Comparison of ENCODE assay signal across 9 cellular contexts in genomic region chr22:44085743-44086741, GRCh38.
DNase-seq lines count a peak whose midpoint lies in the region; ATAC-seq and TF ChIP-seq lines count a peak whose summit lies in the region.
"Had no signal": no experiment of that assay in that cellular context is flagged by ENCODE, and none has a peak within 500 bp of the region (broad histone marks: within the 10 kb centered on the region; RNA-seq: fewer than 3 reads in every experiment).

No MANE protein-coding gene starts in this region.

- peak; percentile 88 for DNase-seq in MCF 10A (ENCODE audit: unreplicated experiment)
- no peak for DNase-seq in breast epithelium (ENCODE audit: low spot score in 2 of 2)
- DNase-seq in NAMALWA (ENCODE audit: low spot score) = peak; percentile 76
- DNase-seq in UCSD-AML1 (lab: John Stamatoyannopoulos, UW; ENCODE audit: unreplicated experiment) = peak; percentile 32
- peak; percentile 52 for DNase-seq in glomerular endothelial cell (ENCODE audit: extremely low read depth, low read depth, low spot score)
- peak; percentile 86 for DNase-seq in renal cortical epithelial cell (ENCODE audit: low read depth)

- no peaks in the 10 kb centered on the region for H3K9me3 Mint-ChIP-seq in MCF 10A (ENCODE audit: unreplicated experiment)

- H3K9me3 ChIP-seq in breast epithelium = peaks cover 6 to 9% of the 10 kb centered on the region in 2 donors
- H3K9me3 ChIP-seq: tibial artery had no signal

- no peaks in the 10 kb centered on the region for H3K4me1 ChIP-seq in breast epithelium

- CTCF ChIA-PET in MCF 10A (lab: Yijun Ruan, JAX) = interaction anchor here (0.5 to 7.9 kb wide), 47 partner anchors 8 to 768 kb away, joined by 3 to 170 read pairs (median 4); partner anchors contain the start of gene ARHGAP8

- POLR2A ChIA-PET in MCF 10A (lab: Yijun Ruan, JAX) = interaction anchor here (0.6 to 2.7 kb wide), 4 partner anchors 48 to 407 kb away, joined by 3 to 15 read pairs (median 4); no protein-coding TSS in a partner anchor

- H3K27me3 ChIP-seq in breast epithelium = no peaks in the 10 kb centered on the region

- no TSS peak for BruUV-seq in MCF 10A (replicated peaks; lab: Mats Ljungman, UMichigan)

- TF ChIP-seq CTCF in MCF 10A (IDR thresholded peaks at IDR 0.05; ENCODE audit: unreplicated experiment) (peak; percentile 60), breast epithelium (IDR thresholded peaks at IDR 0.05) (no peak)

- TF ChIP-seq POLR2A in breast epithelium (IDR thresholded peaks at IDR 0.05) = no peak

- H3K27ac Mint-ChIP-seq in MCF 10A (ENCODE audit: low read depth, unreplicated experiment) = no peak overlapping the region

- no peaks in the 10 kb centered on the region for H3K27me3 Mint-ChIP-seq in MCF 10A (ENCODE audit: insufficient read depth, unreplicated experiment)

- H3K4me3 Mint-ChIP-seq in MCF 10A (ENCODE audit: unreplicated experiment) = no peak overlapping the region

- no peaks in the 10 kb centered on the region for H3K36me3 ChIP-seq in breast epithelium
- H3K36me3 ChIP-seq: tibial artery had no signal

- no peaks in the 10 kb centered on the region for H3K36me3 Mint-ChIP-seq in MCF 10A (ENCODE audit: insufficient read depth, unreplicated experiment)

- ATAC-seq in GM18858 (IDR thresholded peaks at IDR 0.05; ENCODE audit: unreplicated experiment) (no peak), HG02840 (IDR thresholded peaks at IDR 0.05; ENCODE audit: low FRiP score, unreplicated experiment) (no peak)

- peaks cover 16% of the 10 kb centered on the region for H3K4me1 Mint-ChIP-seq in MCF 10A (ENCODE audit: insufficient read depth, unreplicated experiment)

- H3K4me3 ChIP-seq in breast epithelium = no peak overlapping the region
- H3K4me3 ChIP-seq: tibial artery had no signal

- intact Hi-C loops in MCF 10A (cut with micrococcal nuclease) (loop anchor here (1.0 to 10.0 kb wide), 3 partner anchors 51 to 540 kb away; no protein-coding TSS in a partner anchor), breast epithelium (cut with DNase I; ENCODE audit: low total_unique reads) (loop anchor here (10.0 kb wide), 3 partner anchors 159 to 539 kb away; no protein-coding TSS in a partner anchor)

- no peak overlapping the region for H3K27ac ChIP-seq in breast epithelium
- H3K27ac ChIP-seq: tibial artery had no signal

Comparison
In these comparisons a context has a peak if more than half of its experiments do, and no peak if none do; other contexts are left out.
1. DNase-seq: peak in MCF 10A (single experiment), NAMALWA (single experiment), UCSD-AML1 (single experiment), glomerular endothelial cell (single experiment) and renal cortical epithelial cell (single experiment); none in breast epithelium (0 of 2).